Comparison of ENCODE assay signal across 24 cellular contexts in genomic region chr4:3426465-3427133, GRCh38. TPM values are rescaled to one million over a fixed set of nuclear protein-coding genes. Genes with fewer than 3 reads are reported as not detected.
"Had no signal": no experiment of that assay in that cellular context is flagged by ENCODE, and none has a peak within 500 bp of the region (broad histone marks: within the 10 kb centered on the region; RNA-seq: fewer than 3 reads in every experiment).

No MANE protein-coding gene starts in this region.

- FAIRE-seq: kidney, pancreas, TTC549 had no signal

- DNase-seq: activated CD4-positive, alpha-beta T cell treated with anti-CD3 and anti-CD28 coated beads for 1 hour; activated CD4-positive, alpha-beta T cell treated with anti-CD3 and anti-CD28 coated beads, Interleukin-2, amount 50 U/mL, for 1 hour; activated CD8-positive, alpha-beta T cell treated with anti-CD3 and anti-CD28 coated beads, Interleukin-2, amount 10 ng/mL, durations not matched to agents 7 days and 5 days; activated T-cell treated with anti-CD3 and anti-CD28 coated beads, Interleukin-2, amount 50 U/mL, for 1 hour; aorta; effector CD4-positive, alpha-beta T cell; erythroblast; foreskin fibroblast; kidney; midbrain; pancreas; stimulated activated CD4-positive, alpha-beta T cell treated with anti-CD3 and anti-CD28 coated beads, Interleukin-12 subunit alpha, Interleukin-12 subunit beta, amount 100 ng/mL, for 4 hours; stimulated activated CD4-positive, alpha-beta T cell treated with anti-CD3 and anti-CD28 coated beads, Interleukin-4, amount 100 ng/mL, for 4 hours; stimulated activated naive CD8-positive, alpha-beta T cell treated with anti-CD3 and anti-CD28 coated beads, Interleukin-15, Interleukin-2, amounts not matched to agents 100 U/mL and 50 U/mL, for 24 hours; WERI-Rb-1 had no signal

- H3K27me3 ChIP-seq: pancreas, upper lobe of left lung had no signal

- H3K27ac ChIP-seq: pancreas, upper lobe of left lung, WERI-Rb-1 had no signal

- H3K4me1 ChIP-seq: pancreas, upper lobe of left lung had no signal

- ATAC-seq: activated CD8-positive, alpha-beta T cell treated with anti-CD3 and anti-CD28 coated beads, Interleukin-2, amount 10 ng/mL, durations not matched to agents 7 days and 5 days; activated naive CD4-positive, alpha-beta T cell treated with anti-CD3 and anti-CD28 coated beads, Interleukin-2, amount 50 U/mL, for 72 hours; pancreas; right cardiac atrium; stimulated activated naive CD8-positive, alpha-beta T cell treated with anti-CD3 and anti-CD28 coated beads, Interleukin-15, Interleukin-2, amounts not matched to agents 100 U/mL and 50 U/mL, for 24 hours had no signal

- H3K4me3 ChIP-seq: pancreas, upper lobe of left lung had no signal

- H3K9me3 ChIP-seq: pancreas, upper lobe of left lung had no signal

RNA-seq across cellular contexts. Expression of gene HGFAC, which starts 15.2 kb away (rescaled TPM):
- total RNA-seq: activated CD8-positive, alpha-beta T cell treated with anti-CD3 and anti-CD28 coated beads, Interleukin-2, amount 10 ng/mL, durations not matched to agents 7 days and 5 days; activated naive CD4-positive, alpha-beta T cell treated with anti-CD3 and anti-CD28 coated beads, Interleukin-2, amount 50 U/mL, for 72 hours; pulmonary artery endothelial cell; subcutaneous adipose tissue had no signal
- polyA plus RNA-seq: fibroblast of lung had no signal

RNA-seq across cellular contexts. Expression of gene DOK7, which starts 36.5 kb away (rescaled TPM):
- total RNA-seq: activated CD8-positive, alpha-beta T cell treated with anti-CD3 and anti-CD28 coated beads, Interleukin-2, amount 10 ng/mL, durations not matched to agents 7 days and 5 days; activated naive CD4-positive, alpha-beta T cell treated with anti-CD3 and anti-CD28 coated beads, Interleukin-2, amount 50 U/mL, for 72 hours; glomerular endothelial cell; lung microvascular endothelial cell; subcutaneous adipose tissue had no signal
- polyA plus RNA-seq: fibroblast of lung had no signal
